Comparison of ENCODE assay signal across 27 cellular contexts in genomic region chr3:13571264-13571663, GRCh38. TPM values are rescaled to one million over a fixed set of nuclear protein-coding genes. Genes with fewer than 3 reads are reported as not detected.
"Had no signal": no experiment of that assay in that cellular context is flagged by ENCODE, and none has a peak within 500 bp of the region (broad histone marks: within the 10 kb centered on the region; RNA-seq: fewer than 3 reads in every experiment).

No MANE protein-coding gene starts in this region.

- H3K4me1 ChIP-seq: foreskin keratinocyte, pancreas, thyroid gland had no signal

- H3K4me3 ChIP-seq: gastroesophageal sphincter, heart left ventricle, hepatocyte, lung, pancreas, smooth muscle cell, thyroid gland had no signal

- H3K79me2 ChIP-seq: hepatocyte had no signal

- H3K27ac Mint-ChIP-seq: memory B cell; mesothelial cell of epicardium; naive thymus-derived CD4-positive, alpha-beta T cell; nephron progenitor cell; stimulated activated naive CD8-positive, alpha-beta T cell treated with anti-CD3 and anti-CD28 coated beads, Interleukin-15, amount 100 ng/mL, for 72 hours had no signal

- H3K27me3 Mint-ChIP-seq: stimulated activated naive CD8-positive, alpha-beta T cell treated with anti-CD3 and anti-CD28 coated beads, Interleukin-15, amount 100 ng/mL, for 72 hours had no signal

- H3K4me1 Mint-ChIP-seq: memory B cell; naive thymus-derived CD4-positive, alpha-beta T cell had no signal

- H3K36me3 Mint-ChIP-seq: memory B cell; mesothelial cell of epicardium; naive thymus-derived CD4-positive, alpha-beta T cell had no signal

- H3K9me3 ChIP-seq: gastroesophageal sphincter, heart left ventricle, pancreas, thyroid gland had no signal

- H3K4me2 ChIP-seq: hepatocyte, smooth muscle cell had no signal

- H3K27ac ChIP-seq: epithelial cell of prostate, foreskin keratinocyte, heart left ventricle, hepatocyte, pancreas, thyroid gland had no signal

- DNase-seq: cortex of kidney; foreskin keratinocyte; kidney; naive thymus-derived CD4-positive, alpha-beta T cell; nephron progenitor cell; occipital lobe; retina; stimulated activated CD4-positive, alpha-beta T cell treated with anti-CD3 and anti-CD28 coated beads, Interleukin-12 subunit alpha, Interleukin-12 subunit beta, amount 100 ng/mL, for 4 hours; stimulated activated CD4-positive, alpha-beta T cell treated with anti-CD3 and anti-CD28 coated beads, Interleukin-1b, Interleukin-23, amount 100 ng/mL, for 48 hours; stimulated activated CD4-positive, alpha-beta T cell treated with anti-CD3 and anti-CD28 coated beads, Interleukin-4, amount 100 ng/mL, for 1 hour; stimulated activated CD8-positive, alpha-beta memory T cell treated with anti-CD3 and anti-CD28 coated beads, Interleukin-4, amount 100 ng/mL, for 48 hours; stimulated activated naive CD4-positive, alpha-beta T cell; stimulated activated naive CD8-positive, alpha-beta T cell treated with anti-CD3 and anti-CD28 coated beads, Interleukin-15, amount 100 ng/mL, for 72 hours; thyroid gland; trophoblast cell had no signal

- H3K36me3 ChIP-seq: pancreas, thyroid gland had no signal

- H2AFZ ChIP-seq: hepatocyte had no signal

- H3K27me3 ChIP-seq: gastroesophageal sphincter, heart left ventricle, hepatocyte, pancreas, thyroid gland had no signal

- H3K4me3 Mint-ChIP-seq: memory B cell; mesothelial cell of epicardium; naive thymus-derived CD4-positive, alpha-beta T cell; nephron progenitor cell; stimulated activated naive CD8-positive, alpha-beta T cell treated with anti-CD3 and anti-CD28 coated beads, Interleukin-15, amount 100 ng/mL, for 72 hours had no signal

- ATAC-seq: esophagus mucosa; foreskin keratinocyte; gastroesophageal sphincter; heart left ventricle; left lobe of liver; naive thymus-derived CD4-positive, alpha-beta T cell; sciatic nerve; stimulated activated naive CD8-positive, alpha-beta T cell treated with anti-CD3 and anti-CD28 coated beads, Interleukin-15, amount 100 ng/mL, for 72 hours had no signal

RNA-seq across cellular contexts. Expression of gene FBLN2, which starts 22.3 kb away (rescaled TPM):
- polyA plus RNA-seq: naive thymus-derived CD4-positive, alpha-beta T cell had no signal
